8 cellular contexts compared by ENCODE assay signal in the genomic region with DNA sequence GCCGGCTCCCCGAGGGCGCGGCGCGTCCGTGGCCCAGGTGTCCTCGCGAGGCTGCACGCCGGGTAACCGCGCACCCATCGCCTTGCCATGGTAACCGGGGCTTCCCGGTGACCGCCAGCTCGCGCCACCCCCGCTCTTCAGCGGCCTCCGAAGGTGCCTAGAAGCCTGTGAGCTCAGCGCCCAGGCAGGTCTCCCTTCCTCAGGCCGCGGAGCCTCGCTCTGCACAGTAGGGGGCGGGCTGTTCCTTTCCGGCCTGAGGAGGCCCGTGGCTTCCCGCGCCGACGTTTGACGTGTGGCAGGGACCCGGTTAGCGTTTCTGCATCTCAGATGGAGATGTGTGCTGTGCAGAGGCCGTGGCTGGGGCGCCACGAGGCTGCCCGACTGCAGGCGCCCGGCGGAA.
A peak's percentile ranks its signal among the peaks of the same experiment; 100 is the strongest.
DNase-seq lines count a peak whose midpoint lies in the region; ATAC-seq and TF ChIP-seq lines count a peak whose summit lies in the region.
"Had no signal": no experiment of that assay in that cellular context is flagged by ENCODE, and none has a peak within 500 bp of the region (broad histone marks: within the 10 kb centered on the region; RNA-seq: fewer than 3 reads in every experiment).

No MANE protein-coding gene starts in this region.

- DNase-seq in activated CD4-positive, alpha-beta T cell treated with anti-CD3 and anti-CD28 coated beads, Interleukin-2, amount 50 U/mL, for 4 hours, result peak; percentile 20 to 23
- DNase-seq in fibroblast of pulmonary artery (ENCODE audit: low read depth) (peak; percentile 22), G401 (ENCODE audit: low spot score) (no peak)
- DNase-seq in stimulated activated CD4-positive, alpha-beta T cell treated with anti-CD3 and anti-CD28 coated beads, Interleukin-4, amount 100 ng/mL, for 24 hours, result peak; percentile 38

- H3K4me3 ChIP-seq in fibroblast of pulmonary artery (replicated peaks; ENCODE audit: low read depth, low read length), result no peak overlapping the region

- TF ChIP-seq CTCF in fibroblast of pulmonary artery (IDR thresholded peaks at IDR 0.05; ENCODE audit: low read length, missing control alignments), result peak; percentile 24

- in situ Hi-C loops in G401 (cut with HindIII; ENCODE audit: low sequenced_read_pairs), result no loop called here

- peak; percentile 47 for ATAC-seq in HG03457 (IDR thresholded peaks at IDR 0.05; ENCODE audit: unreplicated experiment)
- no peak for ATAC-seq in GM18870 (IDR thresholded peaks at IDR 0.05; ENCODE audit: unreplicated experiment)
- no peak for ATAC-seq in GM21515 (IDR thresholded peaks at IDR 0.05; ENCODE audit: unreplicated experiment)
- ATAC-seq: Panc1 had no signal
